In genomic region chr10:80870282-80870681, GRCh38 we compare ENCODE assay signal across 13 cellular contexts.
A peak's percentile ranks its signal among the peaks of the same experiment; 100 is the strongest.
DNase-seq lines count a peak whose midpoint lies in the region; ATAC-seq and TF ChIP-seq lines count a peak whose summit lies in the region.
"Had no signal": no experiment of that assay in that cellular context is flagged by ENCODE, and none has a peak within 500 bp of the region (broad histone marks: within the 10 kb centered on the region; RNA-seq: fewer than 3 reads in every experiment).

No MANE protein-coding gene starts in this region.

- no peak overlapping the region for H3K27ac Mint-ChIP-seq in osteocyte (ENCODE audit: unreplicated experiment)
- H3K27ac Mint-ChIP-seq: activated naive CD8-positive, alpha-beta T cell treated with anti-CD3 and anti-CD28 coated beads, Interleukin-2, amount 10 ng/mL, durations not matched to agents 7 days and 5 days; naive B cell had no signal

- DNase-seq in osteocyte (ENCODE audit: extremely low spot score, unreplicated experiment) (no peak), NCI-H146 treated with DMSO at 0.1 percent for 48 hours (lab: John Stamatoyannopoulos, UW; ENCODE audit: unreplicated experiment) (no peak), NCI-H524 (lab: John Stamatoyannopoulos, UW) (no peak)
- DNase-seq in activated CD4-positive, alpha-beta T cell treated with anti-CD3 and anti-CD28 coated beads, Interleukin-2, amount 50 U/mL, for 48 hours: no peak
- DNase-seq: activated naive CD8-positive, alpha-beta T cell treated with anti-CD3 and anti-CD28 coated beads, Interleukin-2, amount 10 ng/mL, durations not matched to agents 7 days and 5 days; erythroblast; naive B cell; SHP77; stimulated activated naive CD8-positive, alpha-beta T cell treated with anti-CD3 and anti-CD28 coated beads, Interleukin-15, Interleukin-2, amounts not matched to agents 100 U/mL and 50 U/mL, for 24 hours had no signal

- no peaks in the 10 kb centered on the region for H3K27me3 Mint-ChIP-seq in osteocyte (ENCODE audit: unreplicated experiment)
- H3K27me3 Mint-ChIP-seq: activated naive CD8-positive, alpha-beta T cell treated with anti-CD3 and anti-CD28 coated beads, Interleukin-2, amount 10 ng/mL, durations not matched to agents 7 days and 5 days had no signal

- H3K4me1 Mint-ChIP-seq in osteocyte (ENCODE audit: unreplicated experiment): no peaks in the 10 kb centered on the region
- H3K4me1 Mint-ChIP-seq: activated naive CD8-positive, alpha-beta T cell treated with anti-CD3 and anti-CD28 coated beads, Interleukin-2, amount 10 ng/mL, durations not matched to agents 7 days and 5 days; naive B cell had no signal

- H3K4me3 Mint-ChIP-seq in osteocyte (ENCODE audit: unreplicated experiment): no peak overlapping the region
- H3K4me3 Mint-ChIP-seq: activated naive CD8-positive, alpha-beta T cell treated with anti-CD3 and anti-CD28 coated beads, Interleukin-2, amount 10 ng/mL, durations not matched to agents 7 days and 5 days; naive B cell had no signal

- ATAC-seq in GM18520 (IDR thresholded peaks at IDR 0.05; ENCODE audit: unreplicated experiment) (peak; percentile 85), GM21390 (IDR thresholded peaks at IDR 0.05; ENCODE audit: unreplicated experiment) (peak; percentile 98), HG02885 (IDR thresholded peaks at IDR 0.05; ENCODE audit: poor library complexity, unreplicated experiment) (peak; percentile 91), HG03457 (IDR thresholded peaks at IDR 0.05; ENCODE audit: unreplicated experiment) (peak; percentile 91)
- ATAC-seq: stimulated activated naive CD8-positive, alpha-beta T cell treated with anti-CD3 and anti-CD28 coated beads, Interleukin-15, Interleukin-2, amounts not matched to agents 100 U/mL and 50 U/mL, for 24 hours had no signal

- H3K9me3 Mint-ChIP-seq in osteocyte (ENCODE audit: unreplicated experiment): peaks cover 33% of the 10 kb centered on the region
- H3K9me3 Mint-ChIP-seq: activated naive CD8-positive, alpha-beta T cell treated with anti-CD3 and anti-CD28 coated beads, Interleukin-2, amount 10 ng/mL, durations not matched to agents 7 days and 5 days had no signal

- no peaks in the 10 kb centered on the region for H3K36me3 Mint-ChIP-seq in osteocyte (ENCODE audit: unreplicated experiment)
- H3K36me3 Mint-ChIP-seq: activated naive CD8-positive, alpha-beta T cell treated with anti-CD3 and anti-CD28 coated beads, Interleukin-2, amount 10 ng/mL, durations not matched to agents 7 days and 5 days had no signal

- TF ChIP-seq CTCF in osteocyte (IDR thresholded peaks at IDR 0.05): no peak
